ENCODE assay signal across 8 cellular contexts in genomic region chr5:53109436-53110127, GRCh38. TPM values are rescaled to one million over a fixed set of nuclear protein-coding genes. Genes with fewer than 3 reads are reported as not detected.
DNase-seq lines count a peak whose midpoint lies in the region; ATAC-seq and TF ChIP-seq lines count a peak whose summit lies in the region.

MOCS2 (minus strand) TSS chr5:53109757; CDS start chr5:53107174, 2,583 bp downstream.

- no peaks in the 10 kb centered on the region for H3K9me3 ChIP-seq in mucosa of rectum (ENCODE audit: control insufficient read depth in 2 of 2, low read length in 2 of 2)

- DNase-seq in DMS53 treated with DMSO at 0.1 percent for 48 hours (lab: John Stamatoyannopoulos, UW; ENCODE audit: unreplicated experiment) (peak; percentile 78), KG1 (lab: John Stamatoyannopoulos, UW) (peak; percentile 54), erythroblast (lab: John Stamatoyannopoulos, UW) (peak; percentile 91 to 94)
- peak; percentile 93 for DNase-seq in activated T-cell treated with anti-CD3 and anti-CD28 coated beads, Interleukin-2, amount 50 U/mL, for 24 hours
- DNase-seq in stimulated activated CD8-positive, alpha-beta memory T cell treated with anti-CD3 and anti-CD28 coated beads, Interleukin-4, amount 100 ng/mL, for 4 hours (ENCODE audit: low read depth in 2 of 2, low spot score in 1 of 2), result peak; percentile 70 to 78

- H3K36me3 ChIP-seq in mucosa of rectum (ENCODE audit: control insufficient read depth in 2 of 2, insufficient read depth in 2 of 2, low read length in 2 of 2), result no peaks in the 10 kb centered on the region

- H3K9me3 Mint-ChIP-seq in activated T-cell treated with anti-CD3 and anti-CD28 coated beads, Interleukin-2, amount 50 U/mL, for 24 hours, result no peaks in the 10 kb centered on the region

- peaks cover 40% of the 10 kb centered on the region for H3K36me3 Mint-ChIP-seq in activated T-cell treated with anti-CD3 and anti-CD28 coated beads, Interleukin-2, amount 50 U/mL, for 24 hours (ENCODE audit: low read depth)

- no peaks in the 10 kb centered on the region for H3K27me3 ChIP-seq in mucosa of rectum (ENCODE audit: control insufficient read depth in 2 of 2, insufficient read depth in 2 of 2, low read length in 2 of 2)

- peak within 1 kb of the TSS; percentile 75 to 99 for H3K4me3 ChIP-seq in mucosa of rectum (ENCODE audit: low read length in 2 of 2)

- H3K27ac ChIP-seq in mucosa of rectum (ENCODE audit: low read depth in 2 of 2, low read length in 2 of 2), result peak within 1 kb of the TSS; percentile 53 to 77

- peak; percentile 78 for TF ChIP-seq POLR2A in erythroblast (IDR thresholded peaks at IDR 0.05; ENCODE audit: low read length)

- no peaks in the 10 kb centered on the region for H3K27me3 Mint-ChIP-seq in activated T-cell treated with anti-CD3 and anti-CD28 coated beads, Interleukin-2, amount 50 U/mL, for 24 hours

- peak; percentile 95 for ATAC-seq in GM21737 (IDR thresholded peaks at IDR 0.05; ENCODE audit: unreplicated experiment)

- peaks cover 7 to 9% of the 10 kb centered on the region in 2 donors for H3K4me1 ChIP-seq in mucosa of rectum (ENCODE audit: control insufficient read depth in 2 of 2, insufficient read depth in 2 of 2, low read length in 2 of 2)

- peak within 1 kb of the TSS; percentile 93 for H3K27ac Mint-ChIP-seq in activated T-cell treated with anti-CD3 and anti-CD28 coated beads, Interleukin-2, amount 50 U/mL, for 24 hours

- H3K4me1 Mint-ChIP-seq in activated T-cell treated with anti-CD3 and anti-CD28 coated beads, Interleukin-2, amount 50 U/mL, for 24 hours (ENCODE audit: low read depth), result peaks cover 49% of the 10 kb centered on the region

- H3K9ac ChIP-seq in mucosa of rectum (ENCODE audit: low read depth in 1 of 2, low read length in 2 of 2), result peak within 1 kb of the TSS; percentile 74 to 95

- H3K4me3 Mint-ChIP-seq in activated T-cell treated with anti-CD3 and anti-CD28 coated beads, Interleukin-2, amount 50 U/mL, for 24 hours, result peak within 1 kb of the TSS; percentile 95

TF ChIP-seq in PFSK-1, 5 proteins besides CTCF, POLR2A, EP300 and RAD21:
- TF ChIP-seq POLR2AphosphoS5 (IDR thresholded peaks at IDR 0.05; ENCODE audit: low read depth, low read length), result peak; percentile 97
- peak; percentile 72; the same call in 1 of the 2 replicates for TF ChIP-seq TAF1 (IDR thresholded peaks at IDR 0.05; ENCODE audit: borderline replicate concordance, insufficient read depth, low read length)
- TF ChIP-seq SIN3A (IDR thresholded peaks at IDR 0.05; ENCODE audit: borderline replicate concordance, insufficient read depth, low read length), result peak; percentile 56; the same call in 1 of the 2 replicates
- TF ChIP-seq, protein P1, sequence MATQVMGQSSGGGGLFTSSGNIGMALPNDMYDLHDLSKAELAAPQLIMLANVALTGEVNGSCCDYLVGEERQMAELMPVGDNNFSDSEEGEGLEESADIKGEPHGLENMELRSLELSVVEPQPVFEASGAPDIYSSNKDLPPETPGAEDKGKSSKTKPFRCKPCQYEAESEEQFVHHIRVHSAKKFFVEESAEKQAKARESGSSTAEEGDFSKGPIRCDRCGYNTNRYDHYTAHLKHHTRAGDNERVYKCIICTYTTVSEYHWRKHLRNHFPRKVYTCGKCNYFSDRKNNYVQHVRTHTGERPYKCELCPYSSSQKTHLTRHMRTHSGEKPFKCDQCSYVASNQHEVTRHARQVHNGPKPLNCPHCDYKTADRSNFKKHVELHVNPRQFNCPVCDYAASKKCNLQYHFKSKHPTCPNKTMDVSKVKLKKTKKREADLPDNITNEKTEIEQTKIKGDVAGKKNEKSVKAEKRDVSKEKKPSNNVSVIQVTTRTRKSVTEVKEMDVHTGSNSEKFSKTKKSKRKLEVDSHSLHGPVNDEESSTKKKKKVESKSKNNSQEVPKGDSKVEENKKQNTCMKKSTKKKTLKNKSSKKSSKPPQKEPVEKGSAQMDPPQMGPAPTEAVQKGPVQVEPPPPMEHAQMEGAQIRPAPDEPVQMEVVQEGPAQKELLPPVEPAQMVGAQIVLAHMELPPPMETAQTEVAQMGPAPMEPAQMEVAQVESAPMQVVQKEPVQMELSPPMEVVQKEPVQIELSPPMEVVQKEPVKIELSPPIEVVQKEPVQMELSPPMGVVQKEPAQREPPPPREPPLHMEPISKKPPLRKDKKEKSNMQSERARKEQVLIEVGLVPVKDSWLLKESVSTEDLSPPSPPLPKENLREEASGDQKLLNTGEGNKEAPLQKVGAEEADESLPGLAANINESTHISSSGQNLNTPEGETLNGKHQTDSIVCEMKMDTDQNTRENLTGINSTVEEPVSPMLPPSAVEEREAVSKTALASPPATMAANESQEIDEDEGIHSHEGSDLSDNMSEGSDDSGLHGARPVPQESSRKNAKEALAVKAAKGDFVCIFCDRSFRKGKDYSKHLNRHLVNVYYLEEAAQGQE (IDR thresholded peaks at IDR 0.05; ENCODE audit: insufficient read depth in 1 of 2, low read depth in 2 of 2, low read length in 2 of 2), result peak in 1 of 2 experiments; percentile 31; a peak in 1 of 4 replicates
- TF ChIP-seq FOXP2 (optimal IDR thresholded peaks at IDR 0.05; ENCODE audit: borderline replicate concordance, extremely low read depth, extremely low read length, insufficient read depth), result peak; percentile 60

RNA-seq across cellular contexts. Expression of gene MOCS2, which starts in this region (rescaled TPM):
- polyA plus RNA-seq in PFSK-1 (2012; ENCODE audit: insufficient read length, low read depth), result 14.2 TPM

Comparison
In these comparisons a context has a peak if more than half of its experiments do, and no peak if none do; other contexts are left out.
1. Peak in every context shown above with its lines: DNase-seq, ATAC-seq, H3K4me3 ChIP-seq and H3K27ac ChIP-seq.